31 cellular contexts compared by ENCODE assay signal in the genomic region with DNA sequence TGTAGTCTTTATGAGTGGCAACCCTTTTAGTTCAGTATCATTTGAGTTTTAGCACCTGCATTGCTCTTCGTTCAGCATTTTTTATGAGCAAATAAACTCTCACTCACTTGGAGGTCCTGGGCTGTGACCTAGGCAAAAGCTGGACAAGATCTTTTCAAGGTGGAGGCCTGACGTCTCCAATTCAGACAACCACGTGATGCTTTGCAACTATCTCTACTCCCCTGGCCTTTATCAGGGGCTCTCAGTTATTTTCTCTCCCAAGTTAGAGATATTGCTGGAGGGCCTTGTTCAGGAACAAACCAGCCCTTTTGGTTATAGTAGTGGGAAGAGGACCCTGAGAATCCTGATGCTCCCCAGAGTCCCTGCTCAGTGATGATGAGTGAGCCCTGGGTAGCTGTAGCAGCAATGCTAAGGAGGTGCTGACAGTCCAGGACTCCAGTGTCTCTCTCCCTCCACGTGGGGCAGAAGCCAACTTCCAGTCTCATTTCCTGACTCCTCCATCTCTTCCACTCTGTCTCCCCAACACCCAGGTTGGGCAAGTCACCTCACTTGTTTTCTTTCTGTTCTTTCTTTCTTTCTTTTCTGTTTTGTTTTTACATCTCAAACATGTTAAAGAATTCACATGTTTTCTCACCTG.
"Had no signal": no experiment of that assay in that cellular context is flagged by ENCODE, and none has a peak within 500 bp of the region (broad histone marks: within the 10 kb centered on the region; RNA-seq: fewer than 3 reads in every experiment).

No MANE protein-coding gene starts in this region.

- H3K27ac ChIP-seq: left ventricle myocardium inferior, neural progenitor cell, neutrophil, ovary, right atrium auricular region, right lobe of liver, stomach, testis, thyroid gland, transverse colon, upper lobe of left lung, vagina had no signal

- H3K9ac ChIP-seq: neural progenitor cell had no signal

- ATAC-seq: left colon; natural killer cell; right lobe of liver; stimulated activated memory B cell treated with anti-CD40 and anti-IgM and Interleukin-4, amounts not matched to agents 10 μg/mL and 1 μg/mL and 100 μg/mL, for 72 hours; stimulated activated naive CD8-positive, alpha-beta T cell treated with anti-CD3 and anti-CD28 coated beads, Interleukin-15, Interleukin-2, amounts not matched to agents 100 U/mL and 50 U/mL, for 24 hours had no signal

- H3K4me1 ChIP-seq: left ventricle myocardium inferior, neural progenitor cell, right atrium auricular region, right lobe of liver, stomach, testis, thyroid gland, transverse colon, upper lobe of left lung, vagina had no signal

- H3K4me2 ChIP-seq: neural progenitor cell, smooth muscle cell had no signal

- H3K9me3 ChIP-seq: left ventricle myocardium inferior, neutrophil, ovary, right atrium auricular region, right lobe of liver, stomach, testis, thyroid gland, transverse colon, upper lobe of left lung, vagina had no signal

- DNase-seq: hypothalamus; immature natural killer cell; kidney; left colon; left ventricle myocardium inferior; mesendoderm; naive B cell; natural killer cell; nephron progenitor cell; occipital lobe; ovary; stimulated activated CD4-positive, alpha-beta T cell treated with anti-CD3 and anti-CD28 coated beads, Interleukin-1b, Interleukin-23, amount 100 ng/mL, for 48 hours; stimulated activated CD4-positive, alpha-beta T cell treated with anti-CD3 and anti-CD28 coated beads, Interleukin-2, amount 100 ng/mL, for 48 hours; stimulated activated CD4-positive, alpha-beta T cell treated with anti-CD3 and anti-CD28 coated beads, Interleukin-4, amount 100 ng/mL, for 4 hours; stimulated activated CD8-positive, alpha-beta memory T cell treated with anti-CD3 and anti-CD28 coated beads, Interleukin-4, amount 100 ng/mL, for 48 hours; stimulated activated naive CD8-positive, alpha-beta T cell treated with anti-CD3 and anti-CD28 coated beads, Interleukin-15, Interleukin-2, amounts not matched to agents 100 U/mL and 50 U/mL, for 24 hours; stomach; testis; transverse colon; upper lobe of left lung had no signal

- H3K27me3 ChIP-seq: neural progenitor cell, neutrophil, ovary, right atrium auricular region, right lobe of liver, testis, thyroid gland, transverse colon, upper lobe of left lung, vagina had no signal

- H3K36me3 Mint-ChIP-seq: immature natural killer cell; mesothelial cell of epicardium; naive B cell; natural killer cell; neural progenitor cell; stimulated activated memory B cell treated with anti-CD40 and anti-IgM and Interleukin-4, amounts not matched to agents 10 μg/mL and 1 μg/mL and 100 μg/mL, for 72 hours had no signal

- H2AFZ ChIP-seq: neural progenitor cell had no signal

- H3K9me3 Mint-ChIP-seq: naive B cell; natural killer cell; stimulated activated memory B cell treated with anti-CD40 and anti-IgM and Interleukin-4, amounts not matched to agents 10 μg/mL and 1 μg/mL and 100 μg/mL, for 72 hours had no signal

- H3K27ac Mint-ChIP-seq: immature natural killer cell; mesothelial cell of epicardium; naive B cell; natural killer cell; nephron progenitor cell; neural progenitor cell; progenitor cell of endocrine pancreas; stimulated activated memory B cell treated with anti-CD40 and anti-IgM and Interleukin-4, amounts not matched to agents 10 μg/mL and 1 μg/mL and 100 μg/mL, for 72 hours had no signal

- H3K4me3 ChIP-seq: left ventricle myocardium inferior, lung, neural progenitor cell, ovary, right atrium auricular region, right lobe of liver, smooth muscle cell, stomach, testis, thyroid gland, transverse colon, upper lobe of left lung, vagina had no signal

- H3K4me3 Mint-ChIP-seq: immature natural killer cell; mesothelial cell of epicardium; naive B cell; natural killer cell; nephron progenitor cell; neural progenitor cell; stimulated activated memory B cell treated with anti-CD40 and anti-IgM and Interleukin-4, amounts not matched to agents 10 μg/mL and 1 μg/mL and 100 μg/mL, for 72 hours had no signal

- H3K36me3 ChIP-seq: left ventricle myocardium inferior, neural progenitor cell, neutrophil, ovary, right atrium auricular region, right lobe of liver, stomach, thyroid gland, transverse colon, upper lobe of left lung, vagina had no signal

- H3K4me1 Mint-ChIP-seq: immature natural killer cell; mesothelial cell of epicardium; naive B cell; natural killer cell; neural progenitor cell; stimulated activated memory B cell treated with anti-CD40 and anti-IgM and Interleukin-4, amounts not matched to agents 10 μg/mL and 1 μg/mL and 100 μg/mL, for 72 hours had no signal
